In the genomic region with DNA sequence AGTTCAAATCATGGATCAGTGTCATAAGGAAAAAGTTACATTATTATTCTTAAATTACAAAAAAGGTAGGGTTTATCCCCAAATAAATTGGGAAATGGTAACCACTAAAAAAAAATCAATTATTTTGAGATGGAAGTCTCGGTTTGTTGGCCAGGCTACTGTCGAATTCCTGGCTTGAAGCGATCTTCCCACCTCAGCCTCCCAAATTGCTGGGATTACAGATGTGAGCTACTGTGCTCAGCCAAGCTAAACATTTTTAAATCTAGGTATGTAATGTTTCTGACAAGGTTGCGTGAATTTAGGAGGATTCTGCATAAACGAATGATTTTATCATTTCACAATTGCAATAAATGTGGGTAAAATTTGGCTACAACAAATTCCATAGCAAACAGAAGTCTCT, we compare ENCODE assay signal across 9 cellular contexts. TPM values are rescaled to one million over a fixed set of nuclear protein-coding genes. Genes with fewer than 3 reads are reported as not detected.
DNase-seq lines count a peak whose midpoint lies in the region; FAIRE-seq and TF ChIP-seq lines count a peak whose summit lies in the region.
"Had no signal": no experiment of that assay in that cellular context is flagged by ENCODE, and none has a peak within 500 bp of the region (broad histone marks: within the 10 kb centered on the region; RNA-seq: fewer than 3 reads in every experiment).

No MANE protein-coding gene starts in this region.

- H3K36me3 ChIP-seq in MG63 (peaks cover 16% of the 10 kb centered on the region), H1 (ENCODE audit: control insufficient read depth in 2 of 4, insufficient read depth in 4 of 4, low read length in 3 of 4) (peaks cover 0 to 9% (median 0%) of the 10 kb centered on the region in 4 experiments; a peak in 1 of 8 replicates), osteoblast (ENCODE audit: insufficient read depth, low read length) (peaks cover 5% of the 10 kb centered on the region)

- no peak overlapping the region for H2BK12ac ChIP-seq in H1 (ENCODE audit: low read depth, low read length)

- H3K9me3 ChIP-seq in MG63 = no peaks in the 10 kb centered on the region
- H3K9me3 ChIP-seq in H1 (ENCODE audit: insufficient read depth in 2 of 2, low read depth in 1 of 2, low read length in 1 of 2) = no peaks in the 10 kb centered on the region
- no peaks in the 10 kb centered on the region for H3K9me3 ChIP-seq in osteoblast (ENCODE audit: low read depth, low read length)

- H2BK15ac ChIP-seq in H1 (ENCODE audit: low read length) = no peak overlapping the region

- TF ChIP-seq CTCF in H1 (IDR thresholded peaks at IDR 0.05; ENCODE audit: control extremely low read depth in 1 of 3, insufficient read depth in 1 of 3, low read depth in 1 of 3, low read length in 3 of 3) = no peak
- TF ChIP-seq CTCF in osteoblast (IDR thresholded peaks at IDR 0.05; ENCODE audit: extremely low read depth, low read depth, low read length) = no peak

- H3K27me3 ChIP-seq in MG63 (no peaks in the 10 kb centered on the region), H1 (replicated peaks in 1 of 4; ENCODE audit: control insufficient read depth in 3 of 4, extremely low read depth in 1 of 4, insufficient read depth in 3 of 4, low read length in 3 of 4) (no peaks in the 10 kb centered on the region), osteoblast (ENCODE audit: insufficient read depth, low read length) (no peaks in the 10 kb centered on the region)

- FAIRE-seq in H1 (lab: Jason Lieb, UNC) = no peak
- FAIRE-seq: islet of Langerhans had no signal

- no peak overlapping the region for H2BK20ac ChIP-seq in H1 (ENCODE audit: low read length)

- POLR2A ChIA-PET in H1 (lab: Charles Lee; ENCODE audit: partially characterized antibody) = interaction anchor here (0.8 to 1.2 kb wide), 3 partner anchors 26 to 254 kb away, joined by 3 read pairs; no protein-coding TSS in a partner anchor

- H3K79me1 ChIP-seq in H1 (ENCODE audit: low read depth, low read length) = no peaks in the 10 kb centered on the region; the same call in 1 of the 2 replicates

- H3K9ac ChIP-seq in H1 (replicated peaks in 1 of 4; ENCODE audit: extremely low read depth in 1 of 4, low read depth in 3 of 4, low read length in 3 of 4) = no peak overlapping the region

- no peak overlapping the region for H3K27ac ChIP-seq in H1 (ENCODE audit: low read depth, low read length)
- H3K27ac ChIP-seq in osteoblast (ENCODE audit: low read depth, low read length) = no peak overlapping the region

- no peak overlapping the region for H3K18ac ChIP-seq in H1 (ENCODE audit: extremely low read depth, low read length)

- WGBS in H1 (ENCODE audit: extremely low coverage in 1 of 2, insufficient coverage in 1 of 2, insufficient read length in 1 of 2, insufficient replicate concordance in 2 of 2, low coverage in 1 of 2, low lambda C conversion rate in 2 of 2, missing lambda C conversion rate in 1 of 2), 2 experiments = 59% methylated on average over 5 of the region's 5 CpGs; no CpG with 5 or more reads in 1 of the 2 experiments

- H3K56ac ChIP-seq in H1 (replicated peaks; ENCODE audit: insufficient read length, low read depth, low read length) = no peak overlapping the region

- no peak overlapping the region for H3K14ac ChIP-seq in H1 (ENCODE audit: insufficient read length)

- DNase-seq in EH (ENCODE audit: low read depth) (peak; percentile 4), MG63 (no peak), H1 (ENCODE audit: low read depth in 1 of 2, low spot score in 2 of 2) (no peak), osteoblast (ENCODE audit: insufficient read length, low spot score, missing footprints) (no peak), SW 1271 (lab: John Stamatoyannopoulos, UW) (no peak), KG1 (lab: John Stamatoyannopoulos, UW) (no peak), amniotic stem cell (lab: John Stamatoyannopoulos, UW) (no peak), NCI-H2107 treated with DMSO at 0.1 percent for 48 hours (lab: John Stamatoyannopoulos, UW; ENCODE audit: unreplicated experiment) (no peak)

- no peak for TF ChIP-seq POLR2A in H1 (IDR thresholded peaks at IDR 0.05; ENCODE audit: control extremely low read depth in 1 of 2, low read depth in 2 of 2, low read length in 2 of 2)

- TF ChIP-seq RAD21 in H1 (IDR thresholded peaks at IDR 0.05 in 1 of 2, conservative IDR thresholded peaks at IDR 0.05 in 1 of 2; ENCODE audit: low read depth in 2 of 2, low read length in 2 of 2) = no peak

- no peak overlapping the region for H2BK5ac ChIP-seq in H1 (ENCODE audit: low read depth, low read length)

- H3K23ac ChIP-seq in H1 (ENCODE audit: insufficient read length) = no peak overlapping the region

- H3K79me2 ChIP-seq in H1 (ENCODE audit: control insufficient read depth in 1 of 2, insufficient read depth in 2 of 2, low read length in 2 of 2) (peaks cover 33 to 70% of the 10 kb centered on the region in 2 experiments), osteoblast (ENCODE audit: insufficient read depth, low read length) (peaks cover 64% of the 10 kb centered on the region)

- H3K23me2 ChIP-seq in H1 (ENCODE audit: low read depth, low read length) = peaks cover 4% of the 10 kb centered on the region; the same call in 1 of the 2 replicates

- H3K4me3 ChIP-seq in MG63 = peak overlapping the region; percentile 99
- peak overlapping the region in 3 of 4 experiments; percentile 7 to 92 (median 86); a peak in 5 of 8 replicates for H3K4me3 ChIP-seq in H1 (ENCODE audit: extremely low read depth in 1 of 4, insufficient read depth in 2 of 4, low read depth in 3 of 4, low read length in 4 of 4)
- peak overlapping the region; percentile 28 for H3K4me3 ChIP-seq in osteoblast (ENCODE audit: insufficient read depth, low read length)

- peaks cover 19 to 25% of the 10 kb centered on the region in 2 experiments for H4K20me1 ChIP-seq in H1 (replicated peaks in 1 of 2; ENCODE audit: control insufficient read depth in 1 of 2, insufficient read depth in 2 of 2, low read length in 2 of 2)
- peaks cover 22% of the 10 kb centered on the region for H4K20me1 ChIP-seq in osteoblast (ENCODE audit: insufficient read depth, low read length)

- no peak overlapping the region for H2AK5ac ChIP-seq in H1 (ENCODE audit: low read depth, low read length)

- H4K91ac ChIP-seq in H1 (replicated peaks; ENCODE audit: insufficient read length, low read length) = no peak overlapping the region

- peaks cover 2 to 11% (median 4%) of the 10 kb centered on the region in 4 experiments; a peak in 5 of 7 replicates for H3K4me1 ChIP-seq in H1 (replicated peaks in 1 of 4; ENCODE audit: control insufficient read depth in 3 of 4, insufficient read depth in 4 of 4, low read length in 3 of 4)
- H3K4me1 ChIP-seq in osteoblast (ENCODE audit: insufficient read depth, low read length) = peaks cover 14% of the 10 kb centered on the region

- H2AFZ ChIP-seq in H1 (ENCODE audit: low read length) (no peak overlapping the region), osteoblast (ENCODE audit: low read length) (no peak overlapping the region)

- H3K4ac ChIP-seq in H1 (replicated peaks; ENCODE audit: insufficient read length, low read depth, low read length) = no peak overlapping the region

- H4K8ac ChIP-seq in H1 (ENCODE audit: extremely low read depth, insufficient read depth, low read length) = no peak overlapping the region

- CTCF ChIA-PET in H1 (lab: Charles Lee; ENCODE audit: partially characterized antibody) = interaction anchor here (1.1 kb wide), 1 partner anchor 209 kb away, joined by 3 read pairs; no protein-coding TSS in a partner anchor

- peak overlapping the region; percentile 61 to 78 for H3K4me2 ChIP-seq in H1 (ENCODE audit: insufficient read depth in 1 of 2, low read depth in 2 of 2, low read length in 2 of 2)
- H3K4me2 ChIP-seq in osteoblast (ENCODE audit: insufficient read depth, low read length) = peak overlapping the region; percentile 97

- H2BK120ac ChIP-seq in H1 (replicated peaks; ENCODE audit: low read depth, low read length) = no peak overlapping the region

- no peak overlapping the region for H4K5ac ChIP-seq in H1 (ENCODE audit: insufficient read length, low read depth, low read length)

- TF ChIP-seq EP300 in H1 (IDR thresholded peaks at IDR 0.05; ENCODE audit: borderline replicate concordance in 1 of 2, low read depth in 2 of 2, low read length in 2 of 2) = no peak

TF ChIP-seq in H1, 55 proteins besides CTCF, POLR2A, EP300 and RAD21:
- TF ChIP-seq SIN3A (conservative IDR thresholded peaks at IDR 0.05 in 1 of 2, IDR thresholded peaks at IDR 0.05 in 1 of 2; ENCODE audit: low read depth in 1 of 2, low read length in 2 of 2) (no peak), TAF1 (IDR thresholded peaks at IDR 0.05; ENCODE audit: low read depth, low read length) (no peak)

RNA-seq across cellular contexts. Expression of a gene that starts 2.0 kb away (rescaled TPM):
- total RNA-seq in MG63 (2014; rRNA removed; shearing (Covaris generic); ENCODE audit: low replicate concordance) = 6.9 and 7.1 TPM in 2 replicates
- total RNA-seq in H1 (2021; fragmentation: NEBNext Ultra II Directional; extraction: Animal tissue kit (Norgen Biotek cat#: 25700)) = 38.6 and 40.0 TPM in 2 replicates
- polyA plus RNA-seq in H1 (2011; rRNA removed) = 9.1 and 11.4 TPM in 2 replicates
- polyA plus RNA-seq in H1 (2011; cell fraction: cytosol; rRNA removed) = 17.3 TPM
- 18.4 TPM for polyA plus RNA-seq in H1 (2011; cell fraction: nucleus; rRNA removed)
- 12.4 to 26.3 TPM (median 15.5 TPM) in 4 replicates for polyA plus RNA-seq in H1 (2012, experiment 1 of 2)
- polyA plus RNA-seq in H1 (2012, experiment 2 of 2) = 5.5 TPM
- 40.3 TPM for polyA plus RNA-seq in H1 (2013, experiment 1 of 2)
- 38.9 TPM for polyA plus RNA-seq in H1 (2013, experiment 2 of 2)
- polyA minus RNA-seq in H1 (2011; rRNA and poly(A)+ RNA removed) = 15.0 and 27.6 TPM in 2 replicates
- 17.0 TPM for polyA minus RNA-seq in H1 (2011; cell fraction: cytosol; rRNA and poly(A)+ RNA removed)
- 52.5 TPM for polyA minus RNA-seq in H1 (2011; cell fraction: nucleus; rRNA and poly(A)+ RNA removed)
- total RNA-seq in osteoblast = 8.3 and 10.6 TPM in 2 replicates

RNA-seq across cellular contexts. Expression of a gene that starts 49.7 kb away (rescaled TPM):
- 13.4 and 14.0 TPM in 2 replicates for total RNA-seq in MG63 (2014; rRNA removed; shearing (Covaris generic); ENCODE audit: low replicate concordance)
- total RNA-seq in H1 (2021; fragmentation: NEBNext Ultra II Directional; extraction: Animal tissue kit (Norgen Biotek cat#: 25700)) = 14.1 and 19.2 TPM in 2 replicates
- polyA plus RNA-seq in H1 (2011; rRNA removed) = 4.8 and 8.0 TPM in 2 replicates
- 12.5 TPM for polyA plus RNA-seq in H1 (2011; cell fraction: cytosol; rRNA removed)
- polyA plus RNA-seq in H1 (2011; cell fraction: nucleus; rRNA removed) = 8.4 TPM
- 11.1 to 19.4 TPM (median 12.2 TPM) in 4 replicates for polyA plus RNA-seq in H1 (2012, experiment 1 of 2)
- polyA plus RNA-seq in H1 (2012, experiment 2 of 2) = 2.7 TPM
- 17.2 TPM for polyA plus RNA-seq in H1 (2013, experiment 1 of 2)
- polyA plus RNA-seq in H1 (2013, experiment 2 of 2) = 14.9 TPM
- polyA minus RNA-seq in H1 (2011; rRNA and poly(A)+ RNA removed) = 13.6 and 14.9 TPM in 2 replicates
- 10.0 TPM for polyA minus RNA-seq in H1 (2011; cell fraction: cytosol; rRNA and poly(A)+ RNA removed)
- polyA minus RNA-seq in H1 (2011; cell fraction: nucleus; rRNA and poly(A)+ RNA removed) = 28.8 TPM
- total RNA-seq in osteoblast = 6.9 and 13.0 TPM in 2 replicates

Comparison
In these comparisons a context has a peak if more than half of its experiments do, and no peak if none do; other contexts are left out.
1. H3K4me3 ChIP-seq: peak in every context shown above with its lines; median percentile 99 in MG63; 86 in H1; 28 in osteoblast.